In genomic region chr7:74371381-74372059, GRCh38 we compare ENCODE assay signal across 11 cellular contexts.
A peak's percentile ranks its signal among the peaks of the same experiment; 100 is the strongest.
DNase-seq lines count a peak whose midpoint lies in the region; ATAC-seq and TF ChIP-seq lines count a peak whose summit lies in the region.
"Had no signal": no experiment of that assay in that cellular context is flagged by ENCODE, and none has a peak within 500 bp of the region (broad histone marks: within the 10 kb centered on the region; RNA-seq: fewer than 3 reads in every experiment).

No MANE protein-coding gene starts in this region.

- H3K27ac ChIP-seq in left ventricle myocardium inferior (replicated peaks) (peak overlapping the region; percentile 52), RWPE1 (peak overlapping the region; percentile 12; the same call in 1 of the 2 replicates)
- H3K27ac ChIP-seq: skin epidermis had no signal

- no peaks in the 10 kb centered on the region for H3K27me3 ChIP-seq in left ventricle myocardium inferior (ENCODE audit: low read depth)

- DNase-seq in left ventricle myocardium inferior (no peak), Right ventricle myocardium superior (no peak), RWPE1 (ENCODE audit: low spot score) (peak; percentile 32), iPS-NIHi7 (ENCODE audit: extremely low spot score) (peak; percentile 76), type B pancreatic cell (ENCODE audit: extremely low spot score, unreplicated experiment) (no peak), NCI-H187 treated with DMSO at 0.1 percent for 48 hours (lab: John Stamatoyannopoulos, UW) (no peak)
- no peak for DNase-seq in activated T-cell treated with anti-CD3 and anti-CD28 coated beads, Interleukin-2, amount 50 U/mL, for 1 hour
- no peak for DNase-seq in activated effector memory CD4-positive, alpha-beta T cell treated with Interleukin-2 at 50 U/mL for 16 hours
- DNase-seq: CD4-positive, alpha-beta T cell had no signal

- H3K27ac Mint-ChIP-seq in type B pancreatic cell, result peak overlapping the region; percentile 36
- H3K27ac Mint-ChIP-seq: CD4-positive, alpha-beta T cell; T-helper 1 cell treated with Interleukin-12 subunit alpha and Interleukin-12 subunit beta and Interleukin-4 antibody, amounts not matched to agents 30 μg/mL and 1 μg/mL, for 36 hours had no signal

- no peak for ATAC-seq in Right ventricle myocardium superior (ENCODE audit: poor library complexity)

- H3K9me3 ChIP-seq in left ventricle myocardium inferior (replicated peaks), result no peaks in the 10 kb centered on the region

- POLR2A ChIA-PET in RWPE1 (lab: Yijun Ruan, JAX; ENCODE audit: low non-redundant PET), result interaction anchor here (0.6 kb wide), 1 partner anchor 171 kb away, joined by 14 read pairs; no protein-coding TSS in a partner anchor

- H3K36me3 Mint-ChIP-seq in type B pancreatic cell, result peaks cover 4% of the 10 kb centered on the region

- H3K4me3 Mint-ChIP-seq in type B pancreatic cell, result peak overlapping the region; percentile 47
- H3K4me3 Mint-ChIP-seq: CD4-positive, alpha-beta T cell; T-helper 1 cell treated with Interleukin-12 subunit alpha and Interleukin-12 subunit beta and Interleukin-4 antibody, amounts not matched to agents 30 μg/mL and 1 μg/mL, for 36 hours had no signal

- H3K9me3 Mint-ChIP-seq in type B pancreatic cell, result no peaks in the 10 kb centered on the region
- H3K9me3 Mint-ChIP-seq: CD4-positive, alpha-beta T cell; T-helper 1 cell treated with Interleukin-12 subunit alpha and Interleukin-12 subunit beta and Interleukin-4 antibody, amounts not matched to agents 30 μg/mL and 1 μg/mL, for 36 hours had no signal

- no peak for TF ChIP-seq CTCF in left ventricle myocardium inferior (IDR thresholded peaks at IDR 0.05; ENCODE audit: borderline replicate concordance)
- TF ChIP-seq CTCF in RWPE1 (conservative IDR thresholded peaks at IDR 0.05; ENCODE audit: low read depth), result no peak
- no peak for TF ChIP-seq CTCF in type B pancreatic cell (conservative IDR thresholded peaks at IDR 0.05)

- intact Hi-C loops in left ventricle myocardium inferior (cut with micrococcal nuclease), result no loop called here
- intact Hi-C loops in Right ventricle myocardium superior (cut with DNase I), result no loop called here

- CTCF ChIA-PET in RWPE1 (lab: Yijun Ruan, JAX), result interaction anchor here (0.6 to 0.7 kb wide), 2 partner anchors 30 to 32 kb away, joined by 3 read pairs; no protein-coding TSS in a partner anchor

- H3K36me3 ChIP-seq in left ventricle myocardium inferior, result peaks cover 8% of the 10 kb centered on the region

- H3K4me1 Mint-ChIP-seq in type B pancreatic cell (ENCODE audit: unreplicated experiment), result peaks cover 6% of the 10 kb centered on the region

- peaks cover 19% of the 10 kb centered on the region for H3K4me1 ChIP-seq in left ventricle myocardium inferior

- H3K27me3 Mint-ChIP-seq in type B pancreatic cell, result no peaks in the 10 kb centered on the region

- H3K4me3 ChIP-seq in left ventricle myocardium inferior, result no peak overlapping the region
- H3K4me3 ChIP-seq: skin epidermis had no signal

Comparison
In these comparisons a context has a peak if more than half of its experiments do, and no peak if none do; other contexts are left out.
1. DNase-seq: peak in RWPE1 (single experiment) and iPS-NIHi7 (single experiment); none in left ventricle myocardium inferior (single experiment), Right ventricle myocardium superior (single experiment), type B pancreatic cell (single experiment), activated T-cell treated with anti-CD3 and anti-CD28 coated beads, Interleukin-2, amount 50 U/mL, for 1 hour (single experiment), NCI-H187 treated with DMSO at 0.1 percent for 48 hours (single experiment) and activated effector memory CD4-positive, alpha-beta T cell treated with Interleukin-2 at 50 U/mL for 16 hours (single experiment).